11 cellular contexts compared by ENCODE assay signal in the genomic region with DNA sequence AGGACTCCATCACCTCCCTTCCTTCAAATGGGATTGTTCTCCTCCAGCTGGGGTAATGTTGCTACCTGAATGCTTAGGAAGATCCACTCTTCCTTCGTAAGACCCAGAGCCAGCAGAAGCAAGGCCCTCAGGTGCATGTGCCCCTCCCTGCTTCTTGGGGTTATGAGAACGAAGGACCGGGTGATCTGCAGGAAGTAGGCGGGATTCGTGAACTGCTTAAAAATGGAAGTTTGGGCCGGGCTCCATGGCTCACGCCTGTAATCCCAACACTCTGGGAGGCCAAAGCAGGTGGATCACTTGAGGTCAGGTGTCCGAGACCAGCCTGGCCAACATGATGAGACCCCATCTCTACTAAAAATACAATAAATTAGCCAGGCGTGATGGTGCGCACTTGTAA. TPM values are rescaled to one million over a fixed set of nuclear protein-coding genes. Genes with fewer than 3 reads are reported as not detected.
A peak's percentile ranks its signal among the peaks of the same experiment; 100 is the strongest.
DNase-seq lines count a peak whose midpoint lies in the region; ATAC-seq and TF ChIP-seq lines count a peak whose summit lies in the region.
"Had no signal": no experiment of that assay in that cellular context is flagged by ENCODE, and none has a peak within 500 bp of the region (broad histone marks: within the 10 kb centered on the region; RNA-seq: fewer than 3 reads in every experiment).

No MANE protein-coding gene starts in this region.

- peak overlapping the region; percentile 87 for H3K27ac Mint-ChIP-seq in activated naive CD4-positive, alpha-beta T cell treated with anti-CD3 and anti-CD28 coated beads, Interleukin-2, amount 10 ng/mL, durations not matched to agents 7 days and 5 days
- peak overlapping the region; percentile 21 for H3K27ac Mint-ChIP-seq in activated naive CD8-positive, alpha-beta T cell treated with anti-CD3 and anti-CD28 coated beads, Interleukin-2, amount 50 U/mL, for 24 hours
- H3K27ac Mint-ChIP-seq in type B pancreatic cell, result peak overlapping the region; percentile 13

- ATAC-seq in activated naive CD8-positive, alpha-beta T cell treated with anti-CD3 and anti-CD28 coated beads, Interleukin-2, amount 50 U/mL, for 24 hours, result no peak
- ATAC-seq in mucosa of descending colon, result peak; percentile 38

- peaks cover 34% of the 10 kb centered on the region for H3K36me3 Mint-ChIP-seq in activated naive CD4-positive, alpha-beta T cell treated with anti-CD3 and anti-CD28 coated beads, Interleukin-2, amount 10 ng/mL, durations not matched to agents 7 days and 5 days
- peaks cover 28% of the 10 kb centered on the region for H3K36me3 Mint-ChIP-seq in activated naive CD8-positive, alpha-beta T cell treated with anti-CD3 and anti-CD28 coated beads, Interleukin-2, amount 50 U/mL, for 24 hours (ENCODE audit: low read depth)
- H3K36me3 Mint-ChIP-seq in type B pancreatic cell, result peaks cover 21% of the 10 kb centered on the region

- CTCF ChIA-PET in activated naive CD4-positive, alpha-beta T cell treated with anti-CD3 and anti-CD28 coated beads, Interleukin-2, amount 10 ng/mL, durations not matched to agents 7 days and 5 days (lab: Charles Lee), result interaction anchor here (1.3 to 10.4 kb wide), 5 partner anchors 14 to 122 kb away, joined by 3 to 125 read pairs (median 6); partner anchors contain the start of gene WDR82

- TF ChIP-seq CTCF in mucosa of descending colon (IDR thresholded peaks at IDR 0.05) (no peak), type B pancreatic cell (conservative IDR thresholded peaks at IDR 0.05) (no peak)

- H3K4me1 ChIP-seq in mucosa of descending colon (ENCODE audit: low read depth), result peaks cover 34% of the 10 kb centered on the region
- H3K4me1 ChIP-seq: BE2C had no signal

- no peaks in the 10 kb centered on the region for H3K27me3 Mint-ChIP-seq in activated naive CD4-positive, alpha-beta T cell treated with anti-CD3 and anti-CD28 coated beads, Interleukin-2, amount 10 ng/mL, durations not matched to agents 7 days and 5 days
- H3K27me3 Mint-ChIP-seq in activated naive CD8-positive, alpha-beta T cell treated with anti-CD3 and anti-CD28 coated beads, Interleukin-2, amount 50 U/mL, for 24 hours, result no peaks in the 10 kb centered on the region
- H3K27me3 Mint-ChIP-seq in type B pancreatic cell, result no peaks in the 10 kb centered on the region

- intact Hi-C loops in mucosa of descending colon (cut with DNase I, micrococcal nuclease), result no loop called here

- no peaks in the 10 kb centered on the region for H3K9me3 Mint-ChIP-seq in activated naive CD4-positive, alpha-beta T cell treated with anti-CD3 and anti-CD28 coated beads, Interleukin-2, amount 10 ng/mL, durations not matched to agents 7 days and 5 days
- no peaks in the 10 kb centered on the region for H3K9me3 Mint-ChIP-seq in activated naive CD8-positive, alpha-beta T cell treated with anti-CD3 and anti-CD28 coated beads, Interleukin-2, amount 50 U/mL, for 24 hours
- H3K9me3 Mint-ChIP-seq in type B pancreatic cell, result no peaks in the 10 kb centered on the region

- H3K4me1 Mint-ChIP-seq in activated naive CD4-positive, alpha-beta T cell treated with anti-CD3 and anti-CD28 coated beads, Interleukin-2, amount 10 ng/mL, durations not matched to agents 7 days and 5 days, result peaks cover 76% of the 10 kb centered on the region
- peaks cover 54% of the 10 kb centered on the region for H3K4me1 Mint-ChIP-seq in activated naive CD8-positive, alpha-beta T cell treated with anti-CD3 and anti-CD28 coated beads, Interleukin-2, amount 50 U/mL, for 24 hours
- peaks cover 12% of the 10 kb centered on the region for H3K4me1 Mint-ChIP-seq in type B pancreatic cell (ENCODE audit: unreplicated experiment)

- peak; percentile 42 for DNase-seq in activated naive CD4-positive, alpha-beta T cell treated with anti-CD3 and anti-CD28 coated beads, Interleukin-2, amount 10 ng/mL, durations not matched to agents 7 days and 5 days
- no peak for DNase-seq in activated naive CD4-positive, alpha-beta T cell (lab: John Stamatoyannopoulos, UW)
- DNase-seq in activated naive CD8-positive, alpha-beta T cell treated with anti-CD3 and anti-CD28 coated beads, Interleukin-2, amount 50 U/mL, for 24 hours, result peak; percentile 8
- DNase-seq in mucosa of descending colon (no peak), type B pancreatic cell (ENCODE audit: extremely low spot score, unreplicated experiment) (no peak), NCI-H1694 treated with DMSO at 0.1 percent for 48 hours (lab: John Stamatoyannopoulos, UW) (no peak), SHP77 treated with DMSO at 0.1 percent for 48 hours (lab: John Stamatoyannopoulos, UW) (no peak), islet precursor cell (no peak)
- DNase-seq: NCI-H1417 treated with DMSO at 0.1 percent for 48 hours had no signal

- no peak overlapping the region for H3K4me3 ChIP-seq in mucosa of descending colon
- H3K4me3 ChIP-seq: SJSA1 had no signal

- H3K4me3 Mint-ChIP-seq in activated naive CD4-positive, alpha-beta T cell treated with anti-CD3 and anti-CD28 coated beads, Interleukin-2, amount 10 ng/mL, durations not matched to agents 7 days and 5 days, result peak overlapping the region; percentile 49
- peak overlapping the region; percentile 18 for H3K4me3 Mint-ChIP-seq in activated naive CD8-positive, alpha-beta T cell treated with anti-CD3 and anti-CD28 coated beads, Interleukin-2, amount 50 U/mL, for 24 hours
- no peak overlapping the region for H3K4me3 Mint-ChIP-seq in type B pancreatic cell

- H3K36me3 ChIP-seq in mucosa of descending colon (ENCODE audit: low read depth), result peaks cover 8% of the 10 kb centered on the region
- H3K36me3 ChIP-seq: BE2C had no signal

- no peaks in the 10 kb centered on the region for H3K9me3 ChIP-seq in mucosa of descending colon
- H3K9me3 ChIP-seq: BE2C, SJSA1 had no signal

RNA-seq across cellular contexts. Expression of gene TLR9, which starts 8.0 kb away (rescaled TPM):
- total RNA-seq in mucosa of descending colon (under 1 TPM in 2 of 3 donors, not detected in 1; 0.77 to 0.89 TPM), type B pancreatic cell (ENCODE audit: low replicate concordance) (0.22 TPM in 1 of 2 replicates, not detected in the other)
- total RNA-seq: SJSA1 had no signal

RNA-seq across cellular contexts. Expression of gene ALAS1, which starts 19.4 kb away (rescaled TPM):
- total RNA-seq in mucosa of descending colon (100 to 1,000 TPM in 1 of 3 donors, 10 to 100 TPM in 2; 67.2 to 103 (median 94.6) TPM), type B pancreatic cell (ENCODE audit: low replicate concordance) (57.1 and 60.8 TPM in 2 replicates)

RNA-seq across cellular contexts. Expression of gene TWF2, which starts 21.6 kb away (rescaled TPM):
- total RNA-seq in mucosa of descending colon (10 to 100 TPM; 39.1 to 41.1 (median 41.0) TPM), type B pancreatic cell (ENCODE audit: low replicate concordance) (33.7 and 39.3 TPM in 2 replicates)

RNA-seq across cellular contexts. Expression of gene PPM1M, which starts 28.2 kb away (rescaled TPM):
- total RNA-seq in mucosa of descending colon, result 10 to 100 TPM in 1 of 3 donors, 1 to 10 TPM in 2; 3.9 to 21.4 (median 9.7) TPM
- total RNA-seq in type B pancreatic cell (ENCODE audit: low replicate concordance), result 5.2 and 8.0 TPM in 2 replicates

Comparison
In these comparisons a context has a peak if more than half of its experiments do, and no peak if none do; other contexts are left out.
1. DNase-seq: peak in activated naive CD4-positive, alpha-beta T cell treated with anti-CD3 and anti-CD28 coated beads, Interleukin-2, amount 10 ng/mL, durations not matched to agents 7 days and 5 days (single experiment) and activated naive CD8-positive, alpha-beta T cell treated with anti-CD3 and anti-CD28 coated beads, Interleukin-2, amount 50 U/mL, for 24 hours (single experiment); none in activated naive CD4-positive, alpha-beta T cell (0 of 4), mucosa of descending colon (0 of 3), type B pancreatic cell (single experiment), NCI-H1694 treated with DMSO at 0.1 percent for 48 hours (single experiment), SHP77 treated with DMSO at 0.1 percent for 48 hours (single experiment) and islet precursor cell (single experiment).
2. H3K27ac Mint-ChIP-seq: peak in every context shown above with its lines; median percentile 87 in activated naive CD4-positive, alpha-beta T cell treated with anti-CD3 and anti-CD28 coated beads, Interleukin-2, amount 10 ng/mL, durations not matched to agents 7 days and 5 days; 21 in activated naive CD8-positive, alpha-beta T cell treated with anti-CD3 and anti-CD28 coated beads, Interleukin-2, amount 50 U/mL, for 24 hours; 13 in type B pancreatic cell.